In the genomic region with DNA sequence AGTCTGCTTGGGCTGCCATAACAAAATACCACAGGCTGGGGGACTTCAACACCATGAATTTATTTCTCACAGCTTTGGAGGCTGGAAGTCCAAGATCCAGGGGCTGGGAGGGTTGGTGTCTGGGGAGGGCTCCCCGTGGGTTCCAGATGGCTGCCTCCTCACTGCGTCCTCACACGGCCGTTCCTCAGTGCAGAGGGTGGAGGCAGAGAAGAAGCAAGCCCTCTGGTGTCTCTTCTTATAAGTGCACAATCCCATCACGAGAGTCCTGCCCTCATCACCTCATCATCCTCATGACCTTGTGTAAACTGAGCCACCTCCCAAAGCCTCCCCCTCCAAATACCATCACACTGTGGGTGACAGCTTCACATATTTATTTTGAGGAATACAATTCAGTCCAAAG, we compare ENCODE assay signal across 15 cellular contexts. TPM values are rescaled to one million over a fixed set of nuclear protein-coding genes. Genes with fewer than 3 reads are reported as not detected.
A peak's percentile ranks its signal among the peaks of the same experiment; 100 is the strongest.
DNase-seq lines count a peak whose midpoint lies in the region; ATAC-seq, FAIRE-seq and TF ChIP-seq lines count a peak whose summit lies in the region.
"Had no signal": no experiment of that assay in that cellular context is flagged by ENCODE, and none has a peak within 500 bp of the region (broad histone marks: within the 10 kb centered on the region; RNA-seq: fewer than 3 reads in every experiment).

No MANE protein-coding gene starts in this region.

- no peaks in the 10 kb centered on the region for H3K4me1 ChIP-seq in H1 (replicated peaks in 1 of 4; ENCODE audit: control insufficient read depth in 3 of 4, insufficient read depth in 4 of 4, low read length in 3 of 4)
- H3K4me1 ChIP-seq: sigmoid colon had no signal

- CTCF ChIA-PET in GM10248 (lab: Yijun Ruan, JAX) (interaction anchor here (1.0 kb wide), 1 partner anchor 12 kb away, joined by 3 read pairs; no protein-coding TSS in a partner anchor), H1 (lab: Charles Lee; ENCODE audit: partially characterized antibody) (interaction anchor here (1.0 kb wide), 1 partner anchor 9 kb away, joined by 4 read pairs; no protein-coding TSS in a partner anchor)

- no peak overlapping the region for H3K4ac ChIP-seq in H1 (replicated peaks; ENCODE audit: insufficient read length, low read depth, low read length)

- H3K4me3 Mint-ChIP-seq in activated T-helper 2 cell treated with anti-CD3 and anti-CD28 coated beads, Interferon-gamma antibody, Interleukin-2, Interleukin-4, amounts not matched to agents 10 μg/mL and 5 μg/mL and 100 μg/mL, durations not matched to agents 14 hours and 24 hours and 36 hours (ENCODE audit: low read depth) = no peak overlapping the region

- H4K20me1 ChIP-seq in H1 (replicated peaks in 1 of 2; ENCODE audit: control insufficient read depth in 1 of 2, insufficient read depth in 2 of 2, low read length in 2 of 2) = no peaks in the 10 kb centered on the region

- no peak overlapping the region for H4K5ac ChIP-seq in H1 (ENCODE audit: insufficient read length, low read depth, low read length)

- no peak overlapping the region for H2BK15ac ChIP-seq in H1 (ENCODE audit: low read length)

- ATAC-seq in GM19452 (IDR thresholded peaks at IDR 0.05; ENCODE audit: unreplicated experiment) = peak; percentile 60
- ATAC-seq in HG03520 (IDR thresholded peaks at IDR 0.05; ENCODE audit: unreplicated experiment) = peak; percentile 59
- ATAC-seq in HG03457 (IDR thresholded peaks at IDR 0.05; ENCODE audit: unreplicated experiment) = no peak
- ATAC-seq in GM18873 (IDR thresholded peaks at IDR 0.05; ENCODE audit: low FRiP score, unreplicated experiment) = no peak
- ATAC-seq: mucosa of descending colon had no signal

- no peak for TF ChIP-seq EP300 in H1 (IDR thresholded peaks at IDR 0.05; ENCODE audit: borderline replicate concordance in 1 of 2, low read depth in 2 of 2, low read length in 2 of 2)

- no peak overlapping the region for H2BK20ac ChIP-seq in H1 (ENCODE audit: low read length)

- no peak for TF ChIP-seq POLR2A in H1 (IDR thresholded peaks at IDR 0.05; ENCODE audit: control extremely low read depth in 1 of 2, low read depth in 2 of 2, low read length in 2 of 2)

- H2BK120ac ChIP-seq in H1 (replicated peaks; ENCODE audit: low read depth, low read length) = no peak overlapping the region

- no peak overlapping the region for H2BK12ac ChIP-seq in H1 (ENCODE audit: low read depth, low read length)

- H3K18ac ChIP-seq in H1 (ENCODE audit: extremely low read depth, low read length) = no peak overlapping the region

- no peak overlapping the region for H3K14ac ChIP-seq in H1 (ENCODE audit: insufficient read length)

- peak; percentile 12 to 33; a peak in 2 of 4 replicates for TF ChIP-seq RAD21 in H1 (IDR thresholded peaks at IDR 0.05 in 1 of 2, conservative IDR thresholded peaks at IDR 0.05 in 1 of 2; ENCODE audit: low read depth in 2 of 2, low read length in 2 of 2)

- H3K4me3 ChIP-seq in H1 (ENCODE audit: extremely low read depth in 1 of 4, insufficient read depth in 2 of 4, low read depth in 3 of 4, low read length in 4 of 4) = no peak overlapping the region
- H3K4me3 ChIP-seq: mucosa of descending colon, sigmoid colon had no signal

- FAIRE-seq in H1 (lab: Jason Lieb, UNC) = no peak

- no peaks in the 10 kb centered on the region for H3K9me3 Mint-ChIP-seq in activated T-helper 2 cell treated with anti-CD3 and anti-CD28 coated beads, Interferon-gamma antibody, Interleukin-2, Interleukin-4, amounts not matched to agents 10 μg/mL and 5 μg/mL and 100 μg/mL, durations not matched to agents 14 hours and 24 hours and 36 hours

- H3K27me3 Mint-ChIP-seq in activated T-helper 2 cell treated with anti-CD3 and anti-CD28 coated beads, Interferon-gamma antibody, Interleukin-2, Interleukin-4, amounts not matched to agents 10 μg/mL and 5 μg/mL and 100 μg/mL, durations not matched to agents 14 hours and 24 hours and 36 hours (ENCODE audit: low read depth) = peaks cover 25% of the 10 kb centered on the region

- H2AK5ac ChIP-seq in H1 (ENCODE audit: low read depth, low read length) = no peak overlapping the region

- no peak overlapping the region for H2BK5ac ChIP-seq in H1 (ENCODE audit: low read depth, low read length)

- H3K4me1 Mint-ChIP-seq in activated T-helper 2 cell treated with anti-CD3 and anti-CD28 coated beads, Interferon-gamma antibody, Interleukin-2, Interleukin-4, amounts not matched to agents 10 μg/mL and 5 μg/mL and 100 μg/mL, durations not matched to agents 14 hours and 24 hours and 36 hours (ENCODE audit: low read depth) = no peaks in the 10 kb centered on the region

- no peaks in the 10 kb centered on the region for H3K36me3 Mint-ChIP-seq in activated T-helper 2 cell treated with anti-CD3 and anti-CD28 coated beads, Interferon-gamma antibody, Interleukin-2, Interleukin-4, amounts not matched to agents 10 μg/mL and 5 μg/mL and 100 μg/mL, durations not matched to agents 14 hours and 24 hours and 36 hours (ENCODE audit: low read depth)

- peak; percentile 32 for TF ChIP-seq CTCF in GM10248 (IDR thresholded peaks at IDR 0.05; ENCODE audit: control extremely low read depth, extremely low read depth, low read depth, missing control alignments)
- TF ChIP-seq CTCF in H1 (IDR thresholded peaks at IDR 0.05; ENCODE audit: control extremely low read depth in 1 of 3, insufficient read depth in 1 of 3, low read depth in 1 of 3, low read length in 3 of 3) = peak in 1 of 3 experiments; percentile 29; a peak in 1 of 4 replicates

- H3K4me2 ChIP-seq in H1 (ENCODE audit: insufficient read depth in 1 of 2, low read depth in 2 of 2, low read length in 2 of 2) = no peak overlapping the region
- H3K4me2 ChIP-seq: KMS-11 had no signal

- H3K56ac ChIP-seq in H1 (replicated peaks; ENCODE audit: insufficient read length, low read depth, low read length) = no peak overlapping the region

- no peaks in the 10 kb centered on the region for H3K27me3 ChIP-seq in H1 (replicated peaks in 1 of 4; ENCODE audit: control insufficient read depth in 3 of 4, extremely low read depth in 1 of 4, insufficient read depth in 3 of 4, low read length in 3 of 4)
- H3K27me3 ChIP-seq: sigmoid colon had no signal

- H3K36me3 ChIP-seq in H1 (ENCODE audit: control insufficient read depth in 2 of 4, insufficient read depth in 4 of 4, low read length in 3 of 4) = no peaks in the 10 kb centered on the region
- H3K36me3 ChIP-seq: sigmoid colon had no signal

- H3K27ac Mint-ChIP-seq in activated T-helper 2 cell treated with anti-CD3 and anti-CD28 coated beads, Interferon-gamma antibody, Interleukin-2, Interleukin-4, amounts not matched to agents 10 μg/mL and 5 μg/mL and 100 μg/mL, durations not matched to agents 14 hours and 24 hours and 36 hours = no peak overlapping the region

- H4K8ac ChIP-seq in H1 (ENCODE audit: extremely low read depth, insufficient read depth, low read length) = no peak overlapping the region

- no peaks in the 10 kb centered on the region for H3K79me2 ChIP-seq in H1 (ENCODE audit: control insufficient read depth in 1 of 2, insufficient read depth in 2 of 2, low read length in 2 of 2)

- no peak overlapping the region for H3K9ac ChIP-seq in H1 (replicated peaks in 1 of 4; ENCODE audit: extremely low read depth in 1 of 4, low read depth in 3 of 4, low read length in 3 of 4)
- H3K9ac ChIP-seq: KMS-11 had no signal

- no peak for DNase-seq in GM10248 (ENCODE audit: extremely low spot score)
- no peak for DNase-seq in H1 (ENCODE audit: low read depth in 1 of 2, low spot score in 2 of 2)
- DNase-seq in activated T-helper 2 cell treated with anti-CD3 and anti-CD28 coated beads, Interferon-gamma antibody, Interleukin-2, Interleukin-4, amounts not matched to agents 10 μg/mL and 5 μg/mL and 100 μg/mL, durations not matched to agents 14 hours and 24 hours and 36 hours (ENCODE audit: low spot score) = no peak
- DNase-seq in T-helper 1 cell = no peak
- DNase-seq: activated T-cell treated with anti-CD3 and anti-CD28 coated beads for 4 hours, COR-L47, hippocampal formation, mucosa of descending colon, NCI-H510A treated with DMSO at 0.1 percent for 48 hours, sigmoid colon had no signal

- 82% methylated on average over 5 of the region's 5 CpGs; no CpG with 5 or more reads in 1 of the 2 experiments for WGBS in H1 (ENCODE audit: extremely low coverage in 1 of 2, insufficient coverage in 1 of 2, insufficient read length in 1 of 2, insufficient replicate concordance in 2 of 2, low coverage in 1 of 2, low lambda C conversion rate in 2 of 2, missing lambda C conversion rate in 1 of 2), 2 experiments

- no peak overlapping the region for H4K91ac ChIP-seq in H1 (replicated peaks; ENCODE audit: insufficient read length, low read length)

- intact Hi-C loops in activated T-helper 2 cell treated with anti-CD3 and anti-CD28 coated beads, Interferon-gamma antibody, Interleukin-2, Interleukin-4, amounts not matched to agents 10 μg/mL and 5 μg/mL and 100 μg/mL, durations not matched to agents 14 hours and 24 hours and 36 hours (cut with micrococcal nuclease) = no loop called here

- H3K79me1 ChIP-seq in H1 (ENCODE audit: low read depth, low read length) = no peaks in the 10 kb centered on the region

- POLR2A ChIA-PET in GM10248 (lab: Yijun Ruan, JAX) = no interaction called here
- POLR2A ChIA-PET in H1 (lab: Charles Lee; ENCODE audit: partially characterized antibody) = no interaction called here

- no peaks in the 10 kb centered on the region for H3K9me3 ChIP-seq in H1 (ENCODE audit: insufficient read depth in 2 of 2, low read depth in 1 of 2, low read length in 1 of 2)
- H3K9me3 ChIP-seq: mucosa of descending colon, sigmoid colon had no signal

- H3K23ac ChIP-seq in H1 (ENCODE audit: insufficient read length) = no peak overlapping the region

- no peak overlapping the region for H2AFZ ChIP-seq in H1 (ENCODE audit: low read length)

- H3K23me2 ChIP-seq in H1 (ENCODE audit: low read depth, low read length) = no peaks in the 10 kb centered on the region

- H3K27ac ChIP-seq in H1 (ENCODE audit: low read depth, low read length) = no peak overlapping the region
- H3K27ac ChIP-seq: KMS-11, sigmoid colon had no signal

TF ChIP-seq in H1, 55 proteins besides CTCF, POLR2A, EP300 and RAD21 (continues in another document):
- no peak for TF ChIP-seq CEBPB (IDR thresholded peaks at IDR 0.05; ENCODE audit: low read depth, low read length)
- TF ChIP-seq RNF2 (IDR thresholded peaks at IDR 0.05; ENCODE audit: borderline replicate concordance, low read depth, low read length, missing control alignments, poor library complexity, severe bottlenecking) = no peak

RNA-seq across cellular contexts. Expression of gene TMEM163, which starts 26.3 kb away (rescaled TPM):
- 2.8 and 2.9 TPM in 2 replicates for total RNA-seq in H1 (2021; fragmentation: NEBNext Ultra II Directional; extraction: Animal tissue kit (Norgen Biotek cat#: 25700))
- polyA plus RNA-seq in H1 (2011; rRNA removed) = 3.1 and 3.2 TPM in 2 replicates
- polyA plus RNA-seq in H1 (2011; cell fraction: cytosol; rRNA removed) = 2.4 TPM
- 2.6 TPM for polyA plus RNA-seq in H1 (2011; cell fraction: nucleus; rRNA removed)
- 2.8 to 3.5 TPM (median 3.1 TPM) in 4 replicates for polyA plus RNA-seq in H1 (2012, experiment 1 of 2)
- 2.8 TPM for polyA plus RNA-seq in H1 (2012, experiment 2 of 2)
- 1.4 TPM for polyA plus RNA-seq in H1 (2013, experiment 1 of 2)
- polyA plus RNA-seq in H1 (2013, experiment 2 of 2) = 2.0 TPM
- polyA minus RNA-seq in H1 (2011; rRNA and poly(A)+ RNA removed) = 2.7 TPM in 2 replicates
- 0.59 TPM for polyA minus RNA-seq in H1 (2011; cell fraction: cytosol; rRNA and poly(A)+ RNA removed)
- polyA minus RNA-seq in H1 (2011; cell fraction: nucleus; rRNA and poly(A)+ RNA removed) = 1.2 TPM
- 0.09 and 0.27 TPM in 2 replicates for total RNA-seq in activated T-helper 2 cell treated with anti-CD3 and anti-CD28 coated beads, Interferon-gamma antibody, Interleukin-2, Interleukin-4, amounts not matched to agents 10 μg/mL and 5 μg/mL and 100 μg/mL, durations not matched to agents 14 hours and 24 hours and 36 hours

Comparison
In these comparisons a context has a peak if more than half of its experiments do, and no peak if none do; other contexts are left out.
1. ATAC-seq: peak in GM19452 (single experiment) and HG03520 (single experiment); none in HG03457 (single experiment) and GM18873 (single experiment).